ENCODE assay signal across 13 cellular contexts in the genomic region with DNA sequence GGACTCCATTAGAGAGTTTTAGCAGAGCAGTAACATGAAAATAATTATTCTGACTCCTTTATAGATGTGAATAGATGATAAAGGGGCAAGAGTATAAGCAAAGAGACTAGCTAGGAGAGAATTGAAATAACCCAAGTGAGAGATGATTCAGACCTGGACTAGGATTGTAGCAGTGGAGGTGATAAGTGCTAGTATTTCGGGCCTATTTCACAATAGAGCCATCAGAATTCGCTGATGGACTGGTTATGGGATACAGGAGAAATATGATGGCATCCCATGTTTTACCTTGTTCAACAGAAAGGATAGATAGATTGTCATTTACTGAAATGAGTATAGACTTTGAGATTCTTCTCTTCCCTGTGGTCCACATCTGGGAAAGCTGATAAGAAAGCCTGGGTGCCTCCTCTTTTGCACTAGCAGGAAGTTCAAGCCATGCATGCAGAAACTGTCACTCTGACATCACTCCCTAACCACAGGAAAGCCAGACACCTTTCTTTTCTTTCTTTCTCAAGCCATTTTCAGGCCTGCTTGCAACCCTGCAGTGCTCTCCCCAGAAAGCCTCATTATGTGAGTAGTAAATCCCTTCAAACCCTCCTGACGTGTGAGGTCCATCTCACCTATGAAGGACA. TPM values are rescaled to one million over a fixed set of nuclear protein-coding genes. Genes with fewer than 3 reads are reported as not detected.
A peak's percentile ranks its signal among the peaks of the same experiment; 100 is the strongest.
DNase-seq lines count a peak whose midpoint lies in the region; ATAC-seq, FAIRE-seq and TF ChIP-seq lines count a peak whose summit lies in the region.
"Had no signal": no experiment of that assay in that cellular context is flagged by ENCODE, and none has a peak within 500 bp of the region (broad histone marks: within the 10 kb centered on the region; RNA-seq: fewer than 3 reads in every experiment).

No MANE protein-coding gene starts in this region.

- no peak for TF ChIP-seq EP300 in GM12878 (IDR thresholded peaks at IDR 0.05; ENCODE audit: borderline replicate concordance in 1 of 2, control insufficient read depth in 1 of 2, low read depth in 2 of 2, low read length in 2 of 2)

- H2AK5ac ChIP-seq in neuronal stem cell (ENCODE audit: low read depth, low read length), result no peak overlapping the region

- RAD21 ChIA-PET in GM12878 (lab: Charles Lee; ENCODE audit: unreplicated experiment), result no interaction called here

- CTCF ChIA-PET in GM12878 (lab: Yijun Ruan, JAX), result no interaction called here
- CTCF ChIA-PET in mammary epithelial cell (lab: Charles Lee; ENCODE audit: low non-redundant PET), result no interaction called here

- H3K9me3 ChIP-seq in GM12878 (replicated peaks; ENCODE audit: control insufficient read depth, insufficient read depth, low read length) (no peaks in the 10 kb centered on the region), neuronal stem cell (replicated peaks in 1 of 2; ENCODE audit: control insufficient read depth in 2 of 2, insufficient read depth in 1 of 2, low read depth in 1 of 2, low read length in 2 of 2) (no peaks in the 10 kb centered on the region), mammary epithelial cell (replicated peaks; ENCODE audit: insufficient read depth, low read length) (no peaks in the 10 kb centered on the region)

- no peak overlapping the region for H3K23ac ChIP-seq in neuronal stem cell (ENCODE audit: low read depth, low read length, poor library complexity)

- no peak overlapping the region for H3K18ac ChIP-seq in neuronal stem cell (ENCODE audit: low read length)

- H3K4me2 ChIP-seq in GM12878 (ENCODE audit: control insufficient read depth, insufficient read depth) (no peak overlapping the region), neuronal stem cell (ENCODE audit: insufficient read depth, low read length, poor library complexity, severe bottlenecking) (no peak overlapping the region), mammary epithelial cell (ENCODE audit: insufficient read depth, low read depth, low read length) (no peak overlapping the region)

- TF ChIP-seq RAD21 in GM12878 (IDR thresholded peaks at IDR 0.05; ENCODE audit: insufficient read depth, low read depth, low read length), result no peak

- H3K36me3 ChIP-seq in GM12878 (ENCODE audit: control insufficient read depth in 2 of 2, insufficient read depth in 2 of 2, low read length in 1 of 2) (no peaks in the 10 kb centered on the region), neuronal stem cell (replicated peaks in 1 of 2; ENCODE audit: control insufficient read depth in 2 of 2, insufficient read depth in 2 of 2, low read length in 2 of 2) (no peaks in the 10 kb centered on the region), mammary epithelial cell (ENCODE audit: insufficient read depth, low read length) (no peaks in the 10 kb centered on the region)
- H3K36me3 ChIP-seq: cardiac muscle cell had no signal

- no peak for TF ChIP-seq CTCF in GM12878 (IDR thresholded peaks at IDR 0.05 in 2 of 3, conservative IDR thresholded peaks at IDR 0.05 in 1 of 3; ENCODE audit: control insufficient read depth in 2 of 3, extremely low read depth in 1 of 3, insufficient read depth in 1 of 3, low read depth in 3 of 3, low read length in 3 of 3)
- no peak for TF ChIP-seq CTCF in mammary epithelial cell (conservative IDR thresholded peaks at IDR 0.05 in 1 of 2, IDR thresholded peaks at IDR 0.05 in 1 of 2; ENCODE audit: extremely low read depth in 1 of 2, insufficient read depth in 1 of 2, low read depth in 1 of 2, low read length in 2 of 2)

- no peak overlapping the region for H2BK5ac ChIP-seq in neuronal stem cell (ENCODE audit: low read length)

- H3K4me1 ChIP-seq in GM12878 (ENCODE audit: control insufficient read depth, insufficient read depth, low read length) (no peaks in the 10 kb centered on the region), neuronal stem cell (ENCODE audit: control insufficient read depth in 2 of 2, insufficient read depth in 1 of 2, low read depth in 1 of 2, low read length in 2 of 2) (no peaks in the 10 kb centered on the region), mammary epithelial cell (ENCODE audit: insufficient read depth, low read length) (peaks cover 9% of the 10 kb centered on the region)

- no peak overlapping the region for H3K4me3 ChIP-seq in GM12878
- H3K4me3 ChIP-seq in neuronal stem cell (ENCODE audit: low read length in 2 of 2), result no peak overlapping the region
- H3K4me3 ChIP-seq in mammary epithelial cell (replicated peaks in 1 of 3; ENCODE audit: insufficient read depth in 1 of 3, low read depth in 2 of 3, low read length in 3 of 3), result no peak overlapping the region
- H3K4me3 ChIP-seq: cardiac muscle cell had no signal

- no peak overlapping the region for H4K8ac ChIP-seq in neuronal stem cell (ENCODE audit: low read depth, low read length)

- no peak overlapping the region for H4K91ac ChIP-seq in neuronal stem cell (ENCODE audit: low read depth, low read length, poor library complexity)

- ATAC-seq in GM18498 (IDR thresholded peaks at IDR 0.05; ENCODE audit: unreplicated experiment), result peak; percentile 88
- peak; percentile 78 for ATAC-seq in GM21381 (IDR thresholded peaks at IDR 0.05; ENCODE audit: unreplicated experiment)
- peak; percentile 57 for ATAC-seq in HG03159 (IDR thresholded peaks at IDR 0.05; ENCODE audit: unreplicated experiment)
- peak; percentile 46; the same call in 1 of the 3 replicates for ATAC-seq in GM12878

- H3K4ac ChIP-seq in neuronal stem cell (ENCODE audit: low read length), result no peak overlapping the region

- no peaks in the 10 kb centered on the region for H3K79me1 ChIP-seq in neuronal stem cell (ENCODE audit: low read depth, low read length)

- no peaks in the 10 kb centered on the region for H3K79me2 ChIP-seq in GM12878 (ENCODE audit: control insufficient read depth, insufficient read depth, low read length)
- H3K79me2 ChIP-seq in mammary epithelial cell (ENCODE audit: insufficient read depth, low read length), result no peaks in the 10 kb centered on the region

- in situ Hi-C loops in GM12878 (cut with MboI) (no loop called here), mammary epithelial cell (cut with MboI; ENCODE audit: low sequenced_read_pairs in 2 of 2) (no loop called here)

- H3K9ac ChIP-seq in GM12878 (ENCODE audit: control insufficient read depth, insufficient read depth, low read length), result no peak overlapping the region
- no peak overlapping the region for H3K9ac ChIP-seq in neuronal stem cell (ENCODE audit: low read depth, low read length, poor library complexity)
- no peak overlapping the region for H3K9ac ChIP-seq in mammary epithelial cell (ENCODE audit: insufficient read depth, low read length)

- SMC1A ChIA-PET in GM12878 (lab: Charles Lee; ENCODE audit: uncharacterized antibody, unreplicated experiment), result no interaction called here

- no peaks in the 10 kb centered on the region for H3K27me3 ChIP-seq in GM12878 (replicated peaks in 1 of 2; ENCODE audit: control insufficient read depth in 2 of 2, insufficient read depth in 2 of 2, low read length in 1 of 2)
- H3K27me3 ChIP-seq in neuronal stem cell (ENCODE audit: control insufficient read depth in 3 of 3, insufficient read depth in 3 of 3, low read depth in 1 of 3, low read length in 3 of 3), result no peaks in the 10 kb centered on the region
- H3K27me3 ChIP-seq in mammary epithelial cell (ENCODE audit: insufficient read depth, low read length), result peaks cover 2% of the 10 kb centered on the region
- H3K27me3 ChIP-seq: cardiac muscle cell had no signal

- H3K14ac ChIP-seq in neuronal stem cell (ENCODE audit: low read length), result no peak overlapping the region

- no peak overlapping the region for H2AFZ ChIP-seq in GM12878 (ENCODE audit: control insufficient read depth, low read depth, low read length)
- H2AFZ ChIP-seq in neuronal stem cell (ENCODE audit: low read length), result no peak overlapping the region
- no peak overlapping the region for H2AFZ ChIP-seq in mammary epithelial cell (ENCODE audit: low read depth, low read length)

- H2BK120ac ChIP-seq in neuronal stem cell (ENCODE audit: low read depth, low read length), result no peak overlapping the region

- no peak overlapping the region for H3K27ac ChIP-seq in GM12878 (ENCODE audit: control insufficient read depth, insufficient read depth)
- H3K27ac ChIP-seq in neuronal stem cell (replicated peaks; ENCODE audit: low read length), result no peak overlapping the region
- no peak overlapping the region for H3K27ac ChIP-seq in mammary epithelial cell (ENCODE audit: insufficient read depth, low read depth, low read length)
- H3K27ac ChIP-seq: cardiac muscle cell had no signal

- DNase-seq in GM12878 (ENCODE audit: low read depth, low spot score) (no peak), neuronal stem cell (ENCODE audit: low spot score) (no peak), RPMI8226 (no peak), mammary epithelial cell (no peak), HPDE6-E6E7 (ENCODE audit: extremely low spot score) (no peak)
- DNase-seq: COR-L47, NCI-H526 treated with DMSO at 0.1 percent for 48 hours had no signal

- no peak overlapping the region for H2BK15ac ChIP-seq in neuronal stem cell (ENCODE audit: low read length)

- no peaks in the 10 kb centered on the region for H4K20me1 ChIP-seq in GM12878 (ENCODE audit: control insufficient read depth, insufficient read depth)
- H4K20me1 ChIP-seq in mammary epithelial cell (ENCODE audit: insufficient read depth, low read length), result no peaks in the 10 kb centered on the region

- intact Hi-C loops in GM12878 (cut with micrococcal nuclease; ENCODE audit: unreplicated experiment), result no loop called here
- intact Hi-C loops in mammary epithelial cell (cut with micrococcal nuclease), result no loop called here

- H2BK12ac ChIP-seq in neuronal stem cell (ENCODE audit: low read length), result no peak overlapping the region

- TF ChIP-seq POLR2A in GM12878 (IDR thresholded peaks at IDR 0.05; ENCODE audit: low read depth, low read length), result no peak

- WGBS in GM12878 (ENCODE audit: insufficient coverage, insufficient replicate concordance, low lambda C conversion rate, missing lambda C conversion rate), result 2% methylated on average over 3 of the region's 3 CpGs
- no CpG with 5 or more reads among the region's 3 CpGs for WGBS in neuronal stem cell (ENCODE audit: extremely low coverage in 2 of 2, insufficient read length in 2 of 2, insufficient replicate concordance in 1 of 2), 2 donors
- 69% methylated on average over 3 of the region's 3 CpGs for WGBS in mammary epithelial cell (ENCODE audit: low coverage, missing lambda C conversion rate)

- peak; percentile 49 for FAIRE-seq in GM12878 (lab: Jason Lieb, UNC)

- dilution Hi-C loops in mammary epithelial cell (cut with HindIII; ENCODE audit: low sequenced_read_pairs), result no loop called here

- no TSS peak for BruUV-seq in GM12878 (replicated peaks; lab: Mats Ljungman, UMichigan)
- BruUV-seq in mammary epithelial cell (replicated peaks; lab: Mats Ljungman, UMichigan), result no TSS peak

- POLR2A ChIA-PET in GM12878 (lab: Charles Lee), result no interaction called here

RNA-seq across cellular contexts. Expression of a gene that starts 25.3 kb away (rescaled TPM):
- not detected in 2 replicates for total RNA-seq in GM12878 (2013; cell fraction: nucleolus; rRNA removed)
- not detected in 2 replicates for total RNA-seq in GM12878 (2014; rRNA removed)
- not detected in 2 replicates for total RNA-seq in GM12878 (2014; rRNA removed; fragmentation: Illumina TruSeq; extraction: Trizol)
- total RNA-seq in GM12878 (2021), result not detected in 2 replicates
- not detected for polyA plus RNA-seq in GM12878 (2011; ENCODE audit: low read depth)
- polyA plus RNA-seq in GM12878 (2011; rRNA removed), result not detected in 2 replicates
- polyA plus RNA-seq in GM12878 (2011; cell fraction: cytosol; rRNA removed), result not detected in 2 replicates
- not detected in 2 replicates for polyA plus RNA-seq in GM12878 (2011; cell fraction: nucleus; rRNA removed)
- polyA plus RNA-seq in GM12878 (2012), result not detected in 2 replicates
- polyA plus RNA-seq in GM12878 (2014; fragmentation: Illumina TruSeq; extraction: Trizol), result not detected in 2 replicates
- not detected for polyA plus RNA-seq in GM12878 (2014; fragmentation: Nextera tagmentation; extraction: Ambion mirVana)
- polyA plus RNA-seq in GM12878 (2014; rRNA removed), result not detected in 2 replicates
- polyA plus RNA-seq in GM12878 (2016; fragmentation: Nextera tagmentation; extraction: Ambion mirVana), result not detected
- polyA minus RNA-seq in GM12878 (2011; rRNA and poly(A)+ RNA removed), result not detected in 2 replicates
- not detected in 2 replicates for polyA minus RNA-seq in GM12878 (2011; cell fraction: cytosol; rRNA and poly(A)+ RNA removed)
- polyA minus RNA-seq in GM12878 (2011; cell fraction: nucleus; rRNA and poly(A)+ RNA removed), result not detected in 2 replicates
- not detected for polyA plus RNA-seq in neuronal stem cell (2013, experiment 1 of 2)
- 0.04 TPM for polyA plus RNA-seq in neuronal stem cell (2013, experiment 2 of 2)
- total RNA-seq in mammary epithelial cell, result not detected
- polyA plus RNA-seq in mammary epithelial cell, result not detected
- not detected for polyA minus RNA-seq in mammary epithelial cell
- total RNA-seq: cardiac muscle cell, liver had no signal
- polyA plus RNA-seq: cardiac muscle cell, IgD-negative memory B cell, liver had no signal
